ENCODE assay signal across 10 cellular contexts in the genomic region with DNA sequence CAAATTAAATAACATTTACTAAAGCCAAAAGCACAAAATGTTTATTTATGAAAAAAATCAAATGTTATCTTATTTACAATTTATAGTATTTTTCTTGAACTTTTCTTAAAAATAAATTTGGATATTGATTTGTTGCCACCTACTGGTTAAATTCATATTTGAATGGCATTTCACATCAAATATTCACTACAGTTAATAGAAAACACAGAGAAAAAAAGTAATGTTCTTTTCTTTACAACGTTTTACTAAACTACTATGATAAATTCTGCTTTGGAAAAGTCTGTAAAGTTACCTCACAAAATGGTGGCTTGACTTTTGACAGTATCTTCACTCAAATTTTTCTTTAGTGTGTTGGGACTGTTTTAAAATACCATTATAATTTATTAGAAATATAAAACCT. TPM values are rescaled to one million over a fixed set of nuclear protein-coding genes. Genes with fewer than 3 reads are reported as not detected.
DNase-seq lines count a peak whose midpoint lies in the region; ATAC-seq and TF ChIP-seq lines count a peak whose summit lies in the region.
"Had no signal": no experiment of that assay in that cellular context is flagged by ENCODE, and none has a peak within 500 bp of the region (broad histone marks: within the 10 kb centered on the region; RNA-seq: fewer than 3 reads in every experiment).

No MANE protein-coding gene starts in this region.

- H3K4me1 ChIP-seq in thoracic aorta (ENCODE audit: control insufficient read depth in 1 of 2, low read depth in 2 of 2), result no peaks in the 10 kb centered on the region

- H3K4me3 ChIP-seq in fibroblast of pulmonary artery (replicated peaks; ENCODE audit: low read depth, low read length) (no peak overlapping the region), thoracic aorta (no peak overlapping the region)
- H3K4me3 ChIP-seq: BLaER1 treated with 17β-estradiol and CSF1 and Interleukin-3, amounts not matched to agents 10 nM and 100 nM had no signal

- no peak overlapping the region for H3K27ac ChIP-seq in thoracic aorta
- H3K27ac ChIP-seq: BLaER1 treated with 17β-estradiol and CSF1 and Interleukin-3, amounts not matched to agents 10 nM and 100 nM had no signal

- no peaks in the 10 kb centered on the region for H3K9me3 ChIP-seq in thoracic aorta
- H3K9me3 ChIP-seq: BLaER1 treated with 17β-estradiol and CSF1 and Interleukin-3, amounts not matched to agents 10 nM and 100 nM had no signal

- no peak for ATAC-seq in thoracic aorta (ENCODE audit: insufficient number of reproducible peaks, low FRiP score, low read depth)
- no peak for ATAC-seq in GM19455 (IDR thresholded peaks at IDR 0.05; ENCODE audit: unreplicated experiment)

- no peaks in the 10 kb centered on the region for H3K27me3 ChIP-seq in thoracic aorta (replicated peaks; ENCODE audit: insufficient read depth)
- H3K27me3 ChIP-seq: BLaER1 treated with 17β-estradiol and CSF1 and Interleukin-3, amounts not matched to agents 10 nM and 100 nM had no signal

- H3K36me3 ChIP-seq in thoracic aorta, result no peaks in the 10 kb centered on the region

- peak; percentile 15 for DNase-seq in NCI-H2171 treated with DMSO at 0.1 percent for 48 hours (lab: John Stamatoyannopoulos, UW)
- no peak for DNase-seq in NCI-H2171 (lab: John Stamatoyannopoulos, UW)
- DNase-seq in OCI-M1 (lab: John Stamatoyannopoulos, UW), result peak; percentile 38
- DNase-seq in fibroblast of pulmonary artery (ENCODE audit: low read depth), result peak; percentile 49
- DNase-seq in thoracic aorta (ENCODE audit: low spot score), result no peak
- DNase-seq in SHP77 (lab: John Stamatoyannopoulos, UW), result no peak
- DNase-seq in stimulated activated CD4-positive, alpha-beta T cell treated with anti-CD3 and anti-CD28 coated beads, Interleukin-1b, Interleukin-23, amount 100 ng/mL, for 48 hours, result no peak
- DNase-seq: caudate nucleus had no signal

- peak; percentile 30 for TF ChIP-seq CTCF in fibroblast of pulmonary artery (IDR thresholded peaks at IDR 0.05; ENCODE audit: low read length, missing control alignments)
- TF ChIP-seq CTCF in thoracic aorta (IDR thresholded peaks at IDR 0.05), result peak; percentile 39

RNA-seq across cellular contexts. Expression of a gene that starts 52.7 kb away (rescaled TPM):
- 10 to 100 TPM; 26.5 to 31.1 TPM for total RNA-seq in thoracic aorta

Comparison
In these comparisons a context has a peak if more than half of its experiments do, and no peak if none do; other contexts are left out.
1. DNase-seq: peak in NCI-H2171 treated with DMSO at 0.1 percent for 48 hours (single experiment), OCI-M1 (single experiment) and fibroblast of pulmonary artery (single experiment); none in NCI-H2171 (single experiment), thoracic aorta (single experiment), SHP77 (0 of 2) and stimulated activated CD4-positive, alpha-beta T cell treated with anti-CD3 and anti-CD28 coated beads, Interleukin-1b, Interleukin-23, amount 100 ng/mL, for 48 hours (single experiment).